14 cellular contexts compared by ENCODE assay signal in genomic region chr1:178594133-178594532, GRCh38.
DNase-seq lines count a peak whose midpoint lies in the region; ATAC-seq and TF ChIP-seq lines count a peak whose summit lies in the region.
"Had no signal": no experiment of that assay in that cellular context is flagged by ENCODE, and none has a peak within 500 bp of the region (broad histone marks: within the 10 kb centered on the region; RNA-seq: fewer than 3 reads in every experiment).

No MANE protein-coding gene starts in this region.

- no peak overlapping the region for H2AK5ac ChIP-seq in trophoblast cell (ENCODE audit: low read length)

- H3K4me1 ChIP-seq in GM23338 (ENCODE audit: insufficient read depth) (peaks cover under 1% of the 10 kb centered on the region; the same call in 1 of the 2 replicates), trophoblast cell (ENCODE audit: control insufficient read depth in 1 of 2, insufficient read depth in 2 of 2, low read length in 2 of 2) (no peaks in the 10 kb centered on the region), Peyer's patch (no peaks in the 10 kb centered on the region)

- H3K79me2 ChIP-seq in GM23338 (replicated peaks; ENCODE audit: insufficient read depth) (no peaks in the 10 kb centered on the region), trophoblast cell (ENCODE audit: control insufficient read depth, insufficient read depth, low read length, poor library complexity) (no peaks in the 10 kb centered on the region)

- no peak for TF ChIP-seq CTCF in GM23338 (conservative IDR thresholded peaks at IDR 0.05; ENCODE audit: low read depth in 2 of 2)
- no peak for TF ChIP-seq CTCF in brain (conservative IDR thresholded peaks at IDR 0.05)
- TF ChIP-seq CTCF in Peyer's patch (IDR thresholded peaks at IDR 0.05) = no peak

- H3K9me3 Mint-ChIP-seq in GM23338 (peaks cover 15% of the 10 kb centered on the region), brain (peaks cover 23 to 33% (median 28%) of the 10 kb centered on the region in 5 experiments)

- TF ChIP-seq POLR2A in Peyer's patch (IDR thresholded peaks at IDR 0.05) = no peak

- no peak overlapping the region for H3K4ac ChIP-seq in trophoblast cell (ENCODE audit: low read depth, low read length)

- H4K91ac ChIP-seq in trophoblast cell (ENCODE audit: low read depth, low read length) = no peak overlapping the region

- peaks cover 8% of the 10 kb centered on the region; the same call in 2 of the 3 replicates for H3K4me1 Mint-ChIP-seq in GM23338
- peaks cover 13% of the 10 kb centered on the region for H3K4me1 Mint-ChIP-seq in brain

- H3K27ac Mint-ChIP-seq in GM23338 (no peak overlapping the region; the same call in 1 of the 2 replicates), brain (peak overlapping the region in 3 of 5 experiments; percentile 43 to 67 (median 44))

- H4K20me1 ChIP-seq in GM23338 (replicated peaks; ENCODE audit: insufficient read depth) = no peaks in the 10 kb centered on the region

- intact Hi-C loops in left ventricle myocardium superior (cut with micrococcal nuclease) = no loop called here

- H3K27me3 ChIP-seq in GM23338 (ENCODE audit: insufficient read depth) = no peaks in the 10 kb centered on the region
- no peaks in the 10 kb centered on the region for H3K27me3 ChIP-seq in trophoblast cell (ENCODE audit: insufficient read depth, low read length)
- H3K27me3 ChIP-seq in Peyer's patch = no peaks in the 10 kb centered on the region

- H3K27ac ChIP-seq in GM23338 (ENCODE audit: low read depth) = no peak overlapping the region
- H3K27ac ChIP-seq in trophoblast cell (ENCODE audit: low read depth, low read length) = no peak overlapping the region
- H3K27ac ChIP-seq in Peyer's patch = no peak overlapping the region

- H3K27me3 Mint-ChIP-seq in GM23338 (ENCODE audit: insufficient read depth, low read depth, poor library complexity) = peaks cover 6% of the 10 kb centered on the region
- H3K27me3 Mint-ChIP-seq in brain = peaks cover 17% of the 10 kb centered on the region

- peak overlapping the region; percentile 11 for H3K23ac ChIP-seq in trophoblast cell (ENCODE audit: low read length)

- no peak overlapping the region for H3K14ac ChIP-seq in trophoblast cell (ENCODE audit: low read length)

- peaks cover 1% of the 10 kb centered on the region for H3K9me3 ChIP-seq in trophoblast cell (ENCODE audit: insufficient read depth, low read depth, low read length)
- H3K9me3 ChIP-seq in Peyer's patch = no peaks in the 10 kb centered on the region

- no peak overlapping the region for H3K4me3 ChIP-seq in GM23338
- no peak overlapping the region for H3K4me3 ChIP-seq in trophoblast cell (ENCODE audit: low read depth, low read length)
- H3K4me3 ChIP-seq in Peyer's patch = no peak overlapping the region

- no CpG with 5 or more reads among the region's 5 CpGs for WGBS in trophoblast cell (ENCODE audit: extremely low coverage, insufficient coverage, insufficient read length)

- no peaks in the 10 kb centered on the region for H3F3A ChIP-seq in GM23338 (replicated peaks; ENCODE audit: low read depth)

- no peaks in the 10 kb centered on the region for H3K79me1 ChIP-seq in trophoblast cell (ENCODE audit: low read length)

- H3K9me2 ChIP-seq in GM23338 (ENCODE audit: insufficient read depth) = no peaks in the 10 kb centered on the region

- no peak overlapping the region for H3K18ac ChIP-seq in trophoblast cell (ENCODE audit: low read length)

- H4K8ac ChIP-seq in trophoblast cell (ENCODE audit: low read depth, low read length) = no peak overlapping the region

- peak overlapping the region; percentile 66; the same call in 1 of the 2 replicates for H2AFZ ChIP-seq in GM23338
- no peak overlapping the region for H2AFZ ChIP-seq in trophoblast cell (ENCODE audit: insufficient read depth, low read length, poor library complexity)

- ATAC-seq in GM23338 = no peak
- ATAC-seq in left ventricle myocardium superior = peak; percentile 50
- ATAC-seq: HepG2 had no signal

- H3K4me2 ChIP-seq in GM23338 (no peak overlapping the region), trophoblast cell (ENCODE audit: low read length) (no peak overlapping the region)

- no peak overlapping the region for H2BK12ac ChIP-seq in trophoblast cell (ENCODE audit: low read length)

- H2BK5ac ChIP-seq in trophoblast cell (ENCODE audit: low read depth, low read length, poor library complexity) = no peak overlapping the region

- no peak overlapping the region for H3K4me3 Mint-ChIP-seq in GM23338
- no peak overlapping the region for H3K4me3 Mint-ChIP-seq in brain

- H2BK120ac ChIP-seq in trophoblast cell (ENCODE audit: insufficient read depth, low read length, poor library complexity) = no peak overlapping the region

- DNase-seq in GM23338 (ENCODE audit: low spot score) (no peak), left ventricle myocardium superior (peak; percentile 41), trophoblast cell (no peak), Peyer's patch (no peak), cerebellar nuclear complex (lab: John Stamatoyannopoulos, UW) (no peak), mucosa of gallbladder (ENCODE audit: low spot score) (no peak)
- DNase-seq in activated T-cell treated with anti-CD3 and anti-CD28 coated beads, Interleukin-2, amount 50 U/mL, for 1 hour = no peak
- DNase-seq: DMS53, H7, NCI-H1417, NCI-H2029, NCI-H524 had no signal

- H3K36me3 Mint-ChIP-seq in GM23338 (ENCODE audit: low read depth) (peaks cover 12% of the 10 kb centered on the region; the same call in 1 of the 3 replicates), brain (peaks cover 29% of the 10 kb centered on the region)

- no peak overlapping the region for H4K12ac ChIP-seq in trophoblast cell (ENCODE audit: low read depth, low read length)

- H3K36me3 ChIP-seq in GM23338 (ENCODE audit: insufficient read depth) (no peaks in the 10 kb centered on the region), trophoblast cell (ENCODE audit: control insufficient read depth in 1 of 2, insufficient read depth in 2 of 2, low read length in 2 of 2) (no peaks in the 10 kb centered on the region), Peyer's patch (no peaks in the 10 kb centered on the region)

- no peak overlapping the region for H3K9ac ChIP-seq in trophoblast cell (ENCODE audit: low read length)

TF ChIP-seq in GM23338, 12 proteins besides CTCF, POLR2A, EP300 and RAD21 (continues in another document):
- TF ChIP-seq POLR2AphosphoS5 (IDR thresholded peaks at IDR 0.05; ENCODE audit: low read depth) = no peak
- TF ChIP-seq EZH2phosphoT487 (IDR thresholded peaks at IDR 0.05; ENCODE audit: unreplicated experiment) = no peak
- no peak for TF ChIP-seq REST (IDR thresholded peaks at IDR 0.05; ENCODE audit: unreplicated experiment)
- TF ChIP-seq ZNF114 (CRISPR knock-in tag; IDR thresholded peaks at IDR 0.05) = no peak
- no peak for TF ChIP-seq STAT1 (IDR thresholded peaks at IDR 0.05; ENCODE audit: unreplicated experiment)
- TF ChIP-seq EZH2 (IDR thresholded peaks at IDR 0.05; ENCODE audit: low read depth, unreplicated experiment) = no peak
- no peak for TF ChIP-seq ZNF331 (CRISPR knock-in tag; IDR thresholded peaks at IDR 0.05; ENCODE audit: low read depth)
